Comparison of ENCODE assay signal across 1 cellular context in genomic region chr19:7919681-7920519, GRCh38.
A peak's percentile ranks its signal among the peaks of the same experiment; 100 is the strongest.
TF ChIP-seq lines count a peak whose summit lies in the region.

A gene with protein sequence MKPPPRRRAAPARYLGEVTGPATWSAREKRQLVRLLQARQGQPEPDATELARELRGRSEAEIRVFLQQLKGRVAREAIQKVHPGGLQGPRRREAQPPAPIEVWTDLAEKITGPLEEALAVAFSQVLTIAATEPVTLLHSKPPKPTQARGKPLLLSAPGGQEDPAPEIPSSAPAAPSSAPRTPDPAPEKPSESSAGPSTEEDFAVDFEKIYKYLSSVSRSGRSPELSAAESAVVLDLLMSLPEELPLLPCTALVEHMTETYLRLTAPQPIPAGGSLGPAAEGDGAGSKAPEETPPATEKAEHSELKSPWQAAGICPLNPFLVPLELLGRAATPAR (plus strand): TSS chr19:7920338. CDS start chr19:7920367, 29 bp downstream.

TF ChIP-seq in HepG2, 621 proteins besides CTCF, POLR2A, EP300 and RAD21 (continued from another document and continues in another):
- no peak for TF ChIP-seq MBD4 (IDR thresholded peaks at IDR 0.05; ENCODE audit: borderline replicate concordance, low read length)
- TF ChIP-seq ZNF296 (CRISPR knock-in tag; conservative IDR thresholded peaks at IDR 0.05) = no peak
- no peak for TF ChIP-seq MAFG (CRISPR knock-in tag; IDR thresholded peaks at IDR 0.05)
- TF ChIP-seq HNF4A (CRISPR knock-in tag; IDR thresholded peaks at IDR 0.05) = peak; percentile 40
- TF ChIP-seq RFXAP (CRISPR knock-in tag; IDR thresholded peaks at IDR 0.05; ENCODE audit: borderline replicate concordance) = 0 out of 2 replicates have a peak, but pooled peaks have one; percentile 30
- TF ChIP-seq, protein P1, sequence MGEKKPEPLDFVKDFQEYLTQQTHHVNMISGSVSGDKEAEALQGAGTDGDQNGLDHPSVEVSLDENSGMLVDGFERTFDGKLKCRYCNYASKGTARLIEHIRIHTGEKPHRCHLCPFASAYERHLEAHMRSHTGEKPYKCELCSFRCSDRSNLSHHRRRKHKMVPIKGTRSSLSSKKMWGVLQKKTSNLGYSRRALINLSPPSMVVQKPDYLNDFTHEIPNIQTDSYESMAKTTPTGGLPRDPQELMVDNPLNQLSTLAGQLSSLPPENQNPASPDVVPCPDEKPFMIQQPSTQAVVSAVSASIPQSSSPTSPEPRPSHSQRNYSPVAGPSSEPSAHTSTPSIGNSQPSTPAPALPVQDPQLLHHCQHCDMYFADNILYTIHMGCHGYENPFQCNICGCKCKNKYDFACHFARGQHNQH (CRISPR knock-in tag; IDR thresholded peaks at IDR 0.05) = peak; percentile 74; the same call in 1 of the 2 replicates
- TF ChIP-seq THAP11 (CRISPR knock-in tag; IDR thresholded peaks at IDR 0.05) = peak; percentile 90
- no peak for TF ChIP-seq TMF1 (CRISPR knock-in tag; IDR thresholded peaks at IDR 0.05; ENCODE audit: low read depth)
- peak; percentile 11; the same call in 1 of the 2 replicates for TF ChIP-seq FOSL2 (CRISPR knock-in tag; IDR thresholded peaks at IDR 0.05)
- no peak for TF ChIP-seq HIVEP1 (CRISPR knock-in tag; IDR thresholded peaks at IDR 0.05)
- no peak for TF ChIP-seq ZBTB8A (CRISPR knock-in tag; IDR thresholded peaks at IDR 0.05; ENCODE audit: borderline replicate concordance, low read depth)
- TF ChIP-seq HMGA1 (CRISPR knock-in tag; conservative IDR thresholded peaks at IDR 0.05) = no peak
- no peak for TF ChIP-seq ZNF383 (CRISPR knock-in tag; IDR thresholded peaks at IDR 0.05; ENCODE audit: borderline replicate concordance)
- TF ChIP-seq ZNF207 (IDR thresholded peaks at IDR 0.05; ENCODE audit: borderline replicate concordance) = no peak
- TF ChIP-seq, protein P2, sequence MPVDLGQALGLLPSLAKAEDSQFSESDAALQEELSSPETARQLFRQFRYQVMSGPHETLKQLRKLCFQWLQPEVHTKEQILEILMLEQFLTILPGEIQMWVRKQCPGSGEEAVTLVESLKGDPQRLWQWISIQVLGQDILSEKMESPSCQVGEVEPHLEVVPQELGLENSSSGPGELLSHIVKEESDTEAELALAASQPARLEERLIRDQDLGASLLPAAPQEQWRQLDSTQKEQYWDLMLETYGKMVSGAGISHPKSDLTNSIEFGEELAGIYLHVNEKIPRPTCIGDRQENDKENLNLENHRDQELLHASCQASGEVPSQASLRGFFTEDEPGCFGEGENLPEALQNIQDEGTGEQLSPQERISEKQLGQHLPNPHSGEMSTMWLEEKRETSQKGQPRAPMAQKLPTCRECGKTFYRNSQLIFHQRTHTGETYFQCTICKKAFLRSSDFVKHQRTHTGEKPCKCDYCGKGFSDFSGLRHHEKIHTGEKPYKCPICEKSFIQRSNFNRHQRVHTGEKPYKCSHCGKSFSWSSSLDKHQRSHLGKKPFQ (CRISPR knock-in tag; IDR thresholded peaks at IDR 0.05; ENCODE audit: insufficient replicate concordance) = no peak
- TF ChIP-seq DNMT1 (CRISPR knock-in tag; IDR thresholded peaks at IDR 0.05) = 0 out of 2 replicates have a peak, but pooled peaks have one; percentile 33
- no peak for TF ChIP-seq ZNF260 (CRISPR knock-in tag; IDR thresholded peaks at IDR 0.05; ENCODE audit: borderline replicate concordance, low read depth)
- TF ChIP-seq KDM5B (CRISPR knock-in tag; IDR thresholded peaks at IDR 0.05; ENCODE audit: borderline replicate concordance) = peak; percentile 45; the same call in 1 of the 2 replicates
- TF ChIP-seq ZNF12 (CRISPR knock-in tag; IDR thresholded peaks at IDR 0.05) = no peak
- TF ChIP-seq ZNF724P (CRISPR knock-in tag; IDR thresholded peaks at IDR 0.05; ENCODE audit: borderline replicate concordance) = no peak; the same call in 1 of the 2 replicates
- no peak for TF ChIP-seq ZNF20 (CRISPR knock-in tag; IDR thresholded peaks at IDR 0.05)
- TF ChIP-seq ZFY (CRISPR knock-in tag; IDR thresholded peaks at IDR 0.05) = peak; percentile 87
- no peak for TF ChIP-seq ZNF619 (CRISPR knock-in tag; IDR thresholded peaks at IDR 0.05)
- TF ChIP-seq ZNF605 (CRISPR knock-in tag; IDR thresholded peaks at IDR 0.05) = peak; percentile 93
- no peak for TF ChIP-seq SOX6 (IDR thresholded peaks at IDR 0.05)
- TF ChIP-seq SOX6 (CRISPR knock-in tag; IDR thresholded peaks at IDR 0.05) = no peak; the same call in 1 of the 2 replicates
- TF ChIP-seq ZSCAN21 (CRISPR knock-in tag; IDR thresholded peaks at IDR 0.05; ENCODE audit: borderline replicate concordance) = peak; percentile 75
- no peak for TF ChIP-seq MED13 (CRISPR knock-in tag; IDR thresholded peaks at IDR 0.05)
- 0 out of 2 replicates have a peak, but pooled peaks have one; percentile 63 for TF ChIP-seq ZBTB34 (CRISPR knock-in tag; IDR thresholded peaks at IDR 0.05)
- no peak for TF ChIP-seq ZNF326 (CRISPR knock-in tag; IDR thresholded peaks at IDR 0.05; ENCODE audit: borderline replicate concordance)
- TF ChIP-seq SOX5 (CRISPR knock-in tag; IDR thresholded peaks at IDR 0.05; ENCODE audit: borderline replicate concordance) = 0 out of 2 replicates have a peak, but pooled peaks have one; percentile 17
- TF ChIP-seq, protein P3, sequence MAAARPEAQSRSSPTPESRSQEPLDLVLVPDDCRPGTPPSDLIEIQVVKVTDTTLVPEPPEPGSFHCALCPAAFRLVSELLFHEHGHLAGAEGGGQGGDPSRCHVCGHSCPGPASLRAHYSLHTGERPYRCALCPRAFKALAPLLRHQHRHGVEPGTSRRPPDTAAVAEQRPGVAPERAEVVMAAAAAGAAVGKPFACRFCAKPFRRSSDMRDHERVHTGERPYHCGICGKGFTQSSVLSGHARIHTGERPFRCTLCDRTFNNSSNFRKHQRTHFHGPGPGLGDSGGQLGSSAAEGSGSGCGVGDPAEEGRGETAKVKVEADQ (CRISPR knock-in tag; IDR thresholded peaks at IDR 0.05; ENCODE audit: borderline replicate concordance) = no peak
- TF ChIP-seq, protein P4, sequence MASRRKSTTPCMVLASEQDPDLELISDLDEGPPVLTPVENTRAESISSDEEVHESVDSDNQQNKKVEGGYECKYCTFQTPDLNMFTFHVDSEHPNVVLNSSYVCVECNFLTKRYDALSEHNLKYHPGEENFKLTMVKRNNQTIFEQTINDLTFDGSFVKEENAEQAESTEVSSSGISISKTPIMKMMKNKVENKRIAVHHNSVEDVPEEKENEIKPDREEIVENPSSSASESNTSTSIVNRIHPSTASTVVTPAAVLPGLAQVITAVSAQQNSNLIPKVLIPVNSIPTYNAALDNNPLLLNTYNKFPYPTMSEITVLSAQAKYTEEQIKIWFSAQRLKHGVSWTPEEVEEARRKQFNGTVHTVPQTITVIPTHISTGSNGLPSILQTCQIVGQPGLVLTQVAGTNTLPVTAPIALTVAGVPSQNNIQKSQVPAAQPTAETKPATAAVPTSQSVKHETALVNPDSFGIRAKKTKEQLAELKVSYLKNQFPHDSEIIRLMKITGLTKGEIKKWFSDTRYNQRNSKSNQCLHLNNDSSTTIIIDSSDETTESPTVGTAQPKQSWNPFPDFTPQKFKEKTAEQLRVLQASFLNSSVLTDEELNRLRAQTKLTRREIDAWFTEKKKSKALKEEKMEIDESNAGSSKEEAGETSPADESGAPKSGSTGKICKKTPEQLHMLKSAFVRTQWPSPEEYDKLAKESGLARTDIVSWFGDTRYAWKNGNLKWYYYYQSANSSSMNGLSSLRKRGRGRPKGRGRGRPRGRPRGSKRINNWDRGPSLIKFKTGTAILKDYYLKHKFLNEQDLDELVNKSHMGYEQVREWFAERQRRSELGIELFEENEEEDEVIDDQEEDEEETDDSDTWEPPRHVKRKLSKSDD (CRISPR knock-in tag; IDR thresholded peaks at IDR 0.05; ENCODE audit: low read depth) = 0 out of 2 replicates have a peak, but pooled peaks have one; percentile 33
- TF ChIP-seq, protein P5, sequence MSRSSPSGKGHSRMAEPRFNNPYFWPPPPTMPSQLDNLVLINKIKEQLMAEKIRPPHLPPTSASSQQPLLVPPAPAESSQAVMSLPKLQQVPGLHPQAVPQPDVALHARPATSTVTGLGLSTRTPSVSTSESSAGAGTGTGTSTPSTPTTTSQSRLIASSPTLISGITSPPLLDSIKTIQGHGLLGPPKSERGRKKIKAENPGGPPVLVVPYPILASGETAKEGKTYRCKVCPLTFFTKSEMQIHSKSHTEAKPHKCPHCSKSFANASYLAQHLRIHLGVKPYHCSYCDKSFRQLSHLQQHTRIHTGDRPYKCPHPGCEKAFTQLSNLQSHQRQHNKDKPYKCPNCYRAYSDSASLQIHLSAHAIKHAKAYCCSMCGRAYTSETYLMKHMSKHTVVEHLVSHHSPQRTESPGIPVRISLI (CRISPR knock-in tag; IDR thresholded peaks at IDR 0.05; ENCODE audit: borderline replicate concordance) = no peak
- no peak for TF ChIP-seq PCBP2 (optimal IDR thresholded peaks at IDR 0.05; ENCODE audit: low read depth, low read length, poor library complexity, severe bottlenecking)
- TF ChIP-seq FOXK1 (CRISPR knock-in tag; IDR thresholded peaks at IDR 0.05; ENCODE audit: borderline replicate concordance, low read depth) = no peak
- TF ChIP-seq HNRNPH1 (optimal IDR thresholded peaks at IDR 0.05; ENCODE audit: low read depth, low read length) = no peak
- peak; percentile 17 for TF ChIP-seq CBX1 (IDR thresholded peaks at IDR 0.05; ENCODE audit: low read depth)
- TF ChIP-seq TCF7L2 (IDR thresholded peaks at IDR 0.05; ENCODE audit: low read depth, low read length) = no peak
- no peak for TF ChIP-seq SP140L (CRISPR knock-in tag; IDR thresholded peaks at IDR 0.05; ENCODE audit: borderline replicate concordance)
- TF ChIP-seq E2F5 (CRISPR knock-in tag; conservative IDR thresholded peaks at IDR 0.05) = no peak
- no peak for TF ChIP-seq SAFB2 (CRISPR knock-in tag; IDR thresholded peaks at IDR 0.05; ENCODE audit: borderline replicate concordance, low read depth)
- TF ChIP-seq TOE1 (CRISPR knock-in tag; IDR thresholded peaks at IDR 0.05) = no peak
- TF ChIP-seq ZNF644 (CRISPR knock-in tag; IDR thresholded peaks at IDR 0.05; ENCODE audit: low read depth) = no peak
- TF ChIP-seq, protein P6, sequence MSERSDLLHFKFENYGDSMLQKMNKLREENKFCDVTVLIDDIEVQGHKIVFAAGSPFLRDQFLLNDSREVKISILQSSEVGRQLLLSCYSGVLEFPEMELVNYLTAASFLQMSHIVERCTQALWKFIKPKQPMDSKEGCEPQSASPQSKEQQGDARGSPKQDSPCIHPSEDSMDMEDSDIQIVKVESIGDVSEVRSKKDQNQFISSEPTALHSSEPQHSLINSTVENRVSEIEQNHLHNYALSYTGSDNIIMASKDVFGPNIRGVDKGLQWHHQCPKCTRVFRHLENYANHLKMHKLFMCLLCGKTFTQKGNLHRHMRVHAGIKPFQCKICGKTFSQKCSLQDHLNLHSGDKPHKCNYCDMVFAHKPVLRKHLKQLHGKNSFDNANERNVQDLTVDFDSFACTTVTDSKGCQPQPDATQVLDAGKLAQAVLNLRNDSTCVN (CRISPR knock-in tag; IDR thresholded peaks at IDR 0.05; ENCODE audit: borderline replicate concordance) = no peak; the same call in 1 of the 2 replicates
- TF ChIP-seq ZNF264 (CRISPR knock-in tag; IDR thresholded peaks at IDR 0.05) = peak; percentile 66; the same call in 1 of the 2 replicates
- TF ChIP-seq ZNF251 (CRISPR knock-in tag; IDR thresholded peaks at IDR 0.05) = no peak
- TF ChIP-seq JDP2 (CRISPR knock-in tag; IDR thresholded peaks at IDR 0.05; ENCODE audit: borderline replicate concordance) = no peak
- TF ChIP-seq ZNF331 (CRISPR knock-in tag; IDR thresholded peaks at IDR 0.05) = no peak; the same call in none of the 2 replicates
- TF ChIP-seq CAMTA2 (CRISPR knock-in tag; IDR thresholded peaks at IDR 0.05; ENCODE audit: borderline replicate concordance) = no peak
- TF ChIP-seq LCORL (IDR thresholded peaks at IDR 0.05) = no peak
- peak; percentile 73; the same call in 1 of the 2 replicates for TF ChIP-seq LCORL (CRISPR knock-in tag; IDR thresholded peaks at IDR 0.05)
- peak; percentile 35; the same call in 1 of the 2 replicates for TF ChIP-seq ZBTB43 (CRISPR knock-in tag; conservative IDR thresholded peaks at IDR 0.05)
